Comparison of ENCODE assay signal across 15 cellular contexts in the genomic region with DNA sequence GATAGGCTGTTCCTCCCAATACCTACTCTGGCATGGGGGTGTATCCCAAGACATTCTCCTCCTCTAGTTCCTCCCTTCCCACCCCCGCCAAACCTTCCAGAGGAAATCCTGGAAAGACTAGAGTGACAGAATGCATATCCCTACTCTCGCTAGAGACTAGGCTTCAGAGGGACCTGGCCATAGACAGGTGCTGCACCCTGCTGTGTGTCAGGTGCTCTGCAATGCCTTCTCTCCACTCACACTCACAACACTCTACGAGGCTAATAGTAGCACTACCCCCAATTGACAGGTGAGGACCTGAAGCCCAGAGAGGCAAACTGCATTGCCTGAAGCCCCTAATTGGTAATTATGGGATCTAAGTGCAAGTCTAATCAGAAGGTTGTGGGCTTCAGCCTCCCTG. TPM values are rescaled to one million over a fixed set of nuclear protein-coding genes. Genes with fewer than 3 reads are reported as not detected.
DNase-seq lines count a peak whose midpoint lies in the region; ATAC-seq and TF ChIP-seq lines count a peak whose summit lies in the region.
"Had no signal": no experiment of that assay in that cellular context is flagged by ENCODE, and none has a peak within 500 bp of the region (broad histone marks: within the 10 kb centered on the region; RNA-seq: fewer than 3 reads in every experiment).

No MANE protein-coding gene starts in this region.

- ATAC-seq in GM18873 (IDR thresholded peaks at IDR 0.05; ENCODE audit: low FRiP score, unreplicated experiment): no peak

- intact Hi-C loops in MCF 10A (cut with micrococcal nuclease) (loop anchor here (1.0 kb wide), 1 partner anchor 85 kb away; no protein-coding TSS in a partner anchor), posterior vena cava (cut with DNase I) (no loop called here)

- CTCF ChIA-PET in MCF 10A (lab: Yijun Ruan, JAX): interaction anchor here (0.9 to 1.3 kb wide), 4 partner anchors 19 to 253 kb away, joined by 3 to 6 read pairs (median 3); partner anchors contain the start of gene LMO1

- H3K9me3 Mint-ChIP-seq in MCF 10A (ENCODE audit: unreplicated experiment): peaks cover 2% of the 10 kb centered on the region
- H3K9me3 Mint-ChIP-seq: stimulated activated naive CD8-positive, alpha-beta T cell treated with anti-CD3 and anti-CD28 coated beads, Interleukin-15, Interleukin-2, amounts not matched to agents 100 ng/mL and 50 ng/mL, for 24 hours had no signal

- no peaks in the 10 kb centered on the region for H3K27me3 Mint-ChIP-seq in MCF 10A (ENCODE audit: insufficient read depth, unreplicated experiment)

- peak; percentile 20 for TF ChIP-seq CTCF in MCF 10A (IDR thresholded peaks at IDR 0.05; ENCODE audit: unreplicated experiment)

- no peaks in the 10 kb centered on the region for H3K36me3 Mint-ChIP-seq in MCF 10A (ENCODE audit: insufficient read depth, unreplicated experiment)

- H3K4me1 Mint-ChIP-seq in MCF 10A (ENCODE audit: insufficient read depth, unreplicated experiment): no peaks in the 10 kb centered on the region

- H3K27ac Mint-ChIP-seq in MCF 10A (ENCODE audit: low read depth, unreplicated experiment): no peak overlapping the region
- H3K27ac Mint-ChIP-seq: stimulated activated naive CD8-positive, alpha-beta T cell treated with anti-CD3 and anti-CD28 coated beads, Interleukin-15, Interleukin-2, amounts not matched to agents 100 ng/mL and 50 ng/mL, for 24 hours had no signal

- no TSS peak for BruUV-seq in MCF 10A (replicated peaks; lab: Mats Ljungman, UMichigan)

- no peak overlapping the region for H3K4me3 Mint-ChIP-seq in MCF 10A (ENCODE audit: unreplicated experiment)
- H3K4me3 Mint-ChIP-seq: stimulated activated naive CD8-positive, alpha-beta T cell treated with anti-CD3 and anti-CD28 coated beads, Interleukin-15, Interleukin-2, amounts not matched to agents 100 ng/mL and 50 ng/mL, for 24 hours had no signal

- DNase-seq in NCI-H1092 treated with DMSO at 0.1 percent for 48 hours (lab: John Stamatoyannopoulos, UW): peak; percentile 20
- DNase-seq in NCI-H1092 (lab: John Stamatoyannopoulos, UW): no peak
- DNase-seq in NCI-H1694 (lab: John Stamatoyannopoulos, UW): peak; percentile 20
- peak; percentile 24 for DNase-seq in MCF 10A (ENCODE audit: unreplicated experiment)
- peak; percentile 25 for DNase-seq in posterior vena cava (ENCODE audit: low spot score)
- DNase-seq in central memory CD4-positive, alpha-beta T cell: no peak
- no peak for DNase-seq in stimulated activated CD4-positive, alpha-beta T cell treated with anti-CD3 and anti-CD28 coated beads, Interleukin-4, amount 100 ng/mL, for 4 hours
- DNase-seq: activated CD4-positive, alpha-beta T cell treated with anti-CD3 and anti-CD28 coated beads for 1 hour; EL; erythroblast; kidney glomerular epithelial cell; SIG-M5; stimulated activated CD4-positive, alpha-beta T cell treated with anti-CD3 and anti-CD28 coated beads, Interleukin-1b, Interleukin-23, amount 100 ng/mL, for 48 hours had no signal

- POLR2A ChIA-PET in MCF 10A (lab: Yijun Ruan, JAX): no interaction called here

RNA-seq across cellular contexts. Expression of gene LMO1, which starts 46.2 kb away (rescaled TPM):
- not detected in 2 replicates for total RNA-seq in MCF 10A (2022)
- total RNA-seq in posterior vena cava: under 1 TPM in 1 of 2 donors, not detected in 1; 0.38 TPM

Comparison
In these comparisons a context has a peak if more than half of its experiments do, and no peak if none do; other contexts are left out.
1. DNase-seq: peak in NCI-H1092 treated with DMSO at 0.1 percent for 48 hours (single experiment), NCI-H1694 (single experiment), MCF 10A (single experiment) and posterior vena cava (single experiment); none in NCI-H1092 (single experiment), central memory CD4-positive, alpha-beta T cell (single experiment) and stimulated activated CD4-positive, alpha-beta T cell treated with anti-CD3 and anti-CD28 coated beads, Interleukin-4, amount 100 ng/mL, for 4 hours (0 of 2).